ENCODE assay signal across 17 cellular contexts in genomic region chr13:40210865-40211585, GRCh38.
DNase-seq lines count a peak whose midpoint lies in the region; ATAC-seq, FAIRE-seq and TF ChIP-seq lines count a peak whose summit lies in the region.
"Had no signal": no experiment of that assay in that cellular context is flagged by ENCODE, and none has a peak within 500 bp of the region (broad histone marks: within the 10 kb centered on the region; RNA-seq: fewer than 3 reads in every experiment).

No MANE protein-coding gene starts in this region.

- ATAC-seq in HepG2 (no peak), right lobe of liver (no peak), omental fat pad (ENCODE audit: low FRiP score) (no peak), GM18517 (IDR thresholded peaks at IDR 0.05; ENCODE audit: unreplicated experiment) (no peak)

- H3K36me3 ChIP-seq in HepG2 (replicated peaks in 1 of 2; ENCODE audit: control insufficient read depth in 1 of 2, insufficient read depth in 2 of 2, low read length in 2 of 2) (no peaks in the 10 kb centered on the region), right lobe of liver (no peaks in the 10 kb centered on the region)
- H3K36me3 ChIP-seq: HAP-1 had no signal

- BruUV-seq in HepG2 (replicated peaks; lab: Mats Ljungman, UMichigan), result no TSS peak

- no peak for FAIRE-seq in HepG2 (lab: Jason Lieb, UNC)
- FAIRE-seq: GM19239, H1, HTR-8/SVneo had no signal

- H3K9ac ChIP-seq in HepG2 (ENCODE audit: insufficient read depth, low read depth, low read length), result no peak overlapping the region

- CTCF ChIA-PET in HepG2 (lab: Yijun Ruan, JAX; ENCODE audit: low intra/inter-chr PET ratio, low total read pairs), result no interaction called here

- no peak overlapping the region for H2AFZ ChIP-seq in HepG2 (ENCODE audit: low read length)

- H4K20me1 ChIP-seq in HepG2 (ENCODE audit: insufficient read depth, low read length), result no peaks in the 10 kb centered on the region

- DNase-seq in DMS79 treated with DMSO at 0.1 percent for 48 hours (lab: John Stamatoyannopoulos, UW) (peak; percentile 17), DMS79 (lab: John Stamatoyannopoulos, UW) (no peak), HepG2 (ENCODE audit: low spot score) (no peak), right lobe of liver (no peak), islet precursor cell (peak; percentile 4), omental fat pad (ENCODE audit: low spot score) (no peak), DMS153 (lab: John Stamatoyannopoulos, UW) (no peak)
- DNase-seq: Calu3, DMS 273 treated with DMSO at 0.1 percent for 48 hours, DND-41, GDM1 had no signal

- WGBS in HepG2 (ENCODE audit: low lambda C conversion rate), result 38% methylated on average over 3 of the region's 4 CpGs
- 75% methylated on average over 3 of the region's 4 CpGs for WGBS in right lobe of liver (ENCODE audit: insufficient coverage, low coverage, low lambda C conversion rate, missing lambda C conversion rate)

- H3K4me1 ChIP-seq in HepG2 (ENCODE audit: insufficient read depth, low read length), result no peaks in the 10 kb centered on the region
- no peaks in the 10 kb centered on the region for H3K4me1 ChIP-seq in right lobe of liver
- H3K4me1 ChIP-seq: HAP-1 had no signal

- no peak overlapping the region for H3K27ac ChIP-seq in HepG2 (ENCODE audit: extremely low read length, insufficient read depth, low read length)
- no peak overlapping the region for H3K27ac ChIP-seq in right lobe of liver
- H3K27ac ChIP-seq: 22Rv1 had no signal

- H3K4me3 ChIP-seq in HepG2 (replicated peaks in 1 of 3; ENCODE audit: insufficient read depth in 1 of 3, low read depth in 2 of 3, low read length in 3 of 3) (no peak overlapping the region), right lobe of liver (no peak overlapping the region)
- H3K4me3 ChIP-seq: HAP-1 had no signal

- intact Hi-C loops in HepG2 (cut with micrococcal nuclease; ENCODE audit: unreplicated experiment) (no loop called here), right lobe of liver (cut with DNase I) (no loop called here)

- no peak for TF ChIP-seq POLR2A in HepG2 (IDR thresholded peaks at IDR 0.05; ENCODE audit: insufficient read depth in 1 of 2, low read depth in 2 of 2, low read length in 2 of 2)
- no peak for TF ChIP-seq POLR2A in right lobe of liver (IDR thresholded peaks at IDR 0.05)

- no peak for TF ChIP-seq RAD21 in HepG2 (CRISPR knock-in tag; IDR thresholded peaks at IDR 0.05)

- H3K27me3 ChIP-seq in HepG2 (ENCODE audit: control insufficient read depth in 1 of 2, insufficient read depth in 2 of 2, low read length in 2 of 2) (0 out of 5 replicates have a peak, but pooled peaks cover 0 to 2% of the 10 kb centered on the region in 2 experiments), right lobe of liver (no peaks in the 10 kb centered on the region)

- no peak for TF ChIP-seq EP300 in HepG2 (IDR thresholded peaks at IDR 0.05; ENCODE audit: low read depth in 2 of 2, low read length in 2 of 2)
- no peak for TF ChIP-seq EP300 in HepG2 (CRISPR knock-in tag; IDR thresholded peaks at IDR 0.05; ENCODE audit: borderline replicate concordance)

- POLR2A ChIA-PET in HepG2 (lab: Yijun Ruan, JAX), result no interaction called here

- H3K4me2 ChIP-seq in HepG2 (ENCODE audit: low read depth, low read length), result no peak overlapping the region

- H3K9me3 ChIP-seq in HepG2 (ENCODE audit: low read length) (no peaks in the 10 kb centered on the region), right lobe of liver (no peaks in the 10 kb centered on the region)
- H3K9me3 ChIP-seq: HAP-1 had no signal

- in situ Hi-C loops in HepG2 (cut with HindIII; ENCODE audit: extremely low pct_ligation_motif_present, low pct_unique_long_range_greater_than_20kb), result no loop called here

- no peaks in the 10 kb centered on the region for H3K79me2 ChIP-seq in HepG2 (ENCODE audit: insufficient read depth, low read length)

- TF ChIP-seq CTCF in HepG2 (CRISPR knock-in tag; IDR thresholded peaks at IDR 0.05) (no peak), right lobe of liver (IDR thresholded peaks at IDR 0.05) (no peak), omental fat pad (IDR thresholded peaks at IDR 0.05) (no peak)

TF ChIP-seq in HepG2, 621 proteins besides CTCF, POLR2A, EP300 and RAD21:
- no peak for TF ChIP-seq KLF11 (CRISPR knock-in tag; IDR thresholded peaks at IDR 0.05)
- TF ChIP-seq SRY (CRISPR knock-in tag; IDR thresholded peaks at IDR 0.05), result no peak
- peak; percentile 93 for TF ChIP-seq HNRNPK (IDR thresholded peaks at IDR 0.05; ENCODE audit: low read depth, low read length, poor library complexity, severe bottlenecking)
- peak; percentile 84; the same call in 1 of the 2 replicates for TF ChIP-seq PCBP1 (IDR thresholded peaks at IDR 0.05; ENCODE audit: borderline replicate concordance, low read depth, low read length)

Comparison
In these comparisons a context has a peak if more than half of its experiments do, and no peak if none do; other contexts are left out.
1. DNase-seq: peak in DMS79 treated with DMSO at 0.1 percent for 48 hours (single experiment) and islet precursor cell (single experiment); none in DMS79 (single experiment), HepG2 (single experiment), right lobe of liver (0 of 3), omental fat pad (single experiment) and DMS153 (single experiment).